In genomic region chr20:4171538-4172116, GRCh38 we compare ENCODE assay signal across 8 cellular contexts. TPM values are rescaled to one million over a fixed set of nuclear protein-coding genes. Genes with fewer than 3 reads are reported as not detected.
DNase-seq lines count a peak whose midpoint lies in the region; ATAC-seq and TF ChIP-seq lines count a peak whose summit lies in the region.

No MANE protein-coding gene starts in this region.

- no peak overlapping the region for H2AFZ ChIP-seq in SU-DHL-6 (ENCODE audit: low read depth, low read length, severe bottlenecking)

- ATAC-seq in psoas muscle (peak in 2 of 4 donors; percentile 1 to 4), HG02759 (IDR thresholded peaks at IDR 0.05; ENCODE audit: unreplicated experiment) (no peak), HG03025 (IDR thresholded peaks at IDR 0.05; ENCODE audit: low FRiP score, unreplicated experiment) (no peak)

- no peaks in the 10 kb centered on the region for H3K36me3 ChIP-seq in SU-DHL-6 (ENCODE audit: low read length)
- peaks cover 4% of the 10 kb centered on the region in 2 donors for H3K36me3 ChIP-seq in psoas muscle (ENCODE audit: insufficient read depth in 1 of 2, low read depth in 1 of 2)

- H3K27me3 ChIP-seq in SU-DHL-6 (ENCODE audit: low read length) (0 out of 2 replicates have a peak, but pooled peaks cover 4% of the 10 kb centered on the region), psoas muscle (ENCODE audit: insufficient read depth in 3 of 3, low read length in 2 of 3) (no peaks in the 10 kb centered on the region)

- no peaks in the 10 kb centered on the region for H3K79me2 ChIP-seq in SU-DHL-6 (ENCODE audit: insufficient read depth, low read length)

- H3K9me3 ChIP-seq in SU-DHL-6 (ENCODE audit: insufficient read depth, low read length) (no peaks in the 10 kb centered on the region), psoas muscle (no peaks in the 10 kb centered on the region)

- no peaks in the 10 kb centered on the region for H4K20me1 ChIP-seq in SU-DHL-6 (ENCODE audit: low read depth, low read length)

- H3F3A ChIP-seq in SU-DHL-6 (ENCODE audit: insufficient read depth): no peaks in the 10 kb centered on the region

- H3K4me1 ChIP-seq in psoas muscle: peaks cover 6% of the 10 kb centered on the region

- intact Hi-C loops in psoas muscle (cut with DNase I): loop anchor here in 1 of 2 donors (1.0 kb wide), 1 partner anchor 63 kb away; no protein-coding TSS in a partner anchor

- TF ChIP-seq CTCF in SU-DHL-6 (IDR thresholded peaks at IDR 0.05; ENCODE audit: insufficient read depth, low read length, poor library complexity, severe bottlenecking) (no peak), fibroblast of villous mesenchyme (IDR thresholded peaks at IDR 0.05; ENCODE audit: insufficient read depth, low read depth, low read length) (no peak), psoas muscle (IDR thresholded peaks at IDR 0.05) (no peak)

- WGBS in psoas muscle, 3 donors: 66 to 73% (median 70%) methylated on average over 13 of the region's 13 CpGs

- peak; percentile 42 for DNase-seq in ELF-1 (ENCODE audit: low read depth, low spot score)
- no peak for DNase-seq in fibroblast of villous mesenchyme (ENCODE audit: low read depth)
- DNase-seq in psoas muscle: no peak
- DNase-seq in GDM1 (lab: John Stamatoyannopoulos, UW): no peak
- no peak for DNase-seq in stimulated activated CD4-positive, alpha-beta T cell treated with anti-CD3 and anti-CD28 coated beads, Interleukin-4, amount 100 ng/mL, for 4 hours

- H3K4me2 ChIP-seq in SU-DHL-6 (ENCODE audit: low read depth, low read length, poor library complexity, severe bottlenecking): peak overlapping the region; percentile 77

- H3K4me3 ChIP-seq in SU-DHL-6 (ENCODE audit: insufficient read depth, low read length, poor library complexity, severe bottlenecking): no peak overlapping the region
- H3K4me3 ChIP-seq in fibroblast of villous mesenchyme (ENCODE audit: low read depth, low read length): peak overlapping the region; percentile 58
- peak overlapping the region; percentile 64 for H3K4me3 ChIP-seq in psoas muscle

- H3K9ac ChIP-seq in SU-DHL-6 (ENCODE audit: low read length): no peak overlapping the region

- no peaks in the 10 kb centered on the region for H3K9me2 ChIP-seq in SU-DHL-6 (replicated peaks; ENCODE audit: insufficient read depth, low read length)

- H3K27ac ChIP-seq in SU-DHL-6 (ENCODE audit: low read depth, low read length) (no peak overlapping the region), psoas muscle (peak overlapping the region; percentile 36)

RNA-seq across cellular contexts. Expression of gene SMOX, which starts 23.0 kb away (rescaled TPM):
- total RNA-seq in fibroblast of villous mesenchyme: 5.2 and 7.1 TPM in 2 replicates
- total RNA-seq in psoas muscle: 1 to 10 TPM; 2.1 to 5.7 (median 4.0) TPM
- polyA plus RNA-seq in psoas muscle: 1 to 10 TPM; 1.7 to 4.8 (median 2.2) TPM
